8 cellular contexts compared by ENCODE assay signal in the genomic region with DNA sequence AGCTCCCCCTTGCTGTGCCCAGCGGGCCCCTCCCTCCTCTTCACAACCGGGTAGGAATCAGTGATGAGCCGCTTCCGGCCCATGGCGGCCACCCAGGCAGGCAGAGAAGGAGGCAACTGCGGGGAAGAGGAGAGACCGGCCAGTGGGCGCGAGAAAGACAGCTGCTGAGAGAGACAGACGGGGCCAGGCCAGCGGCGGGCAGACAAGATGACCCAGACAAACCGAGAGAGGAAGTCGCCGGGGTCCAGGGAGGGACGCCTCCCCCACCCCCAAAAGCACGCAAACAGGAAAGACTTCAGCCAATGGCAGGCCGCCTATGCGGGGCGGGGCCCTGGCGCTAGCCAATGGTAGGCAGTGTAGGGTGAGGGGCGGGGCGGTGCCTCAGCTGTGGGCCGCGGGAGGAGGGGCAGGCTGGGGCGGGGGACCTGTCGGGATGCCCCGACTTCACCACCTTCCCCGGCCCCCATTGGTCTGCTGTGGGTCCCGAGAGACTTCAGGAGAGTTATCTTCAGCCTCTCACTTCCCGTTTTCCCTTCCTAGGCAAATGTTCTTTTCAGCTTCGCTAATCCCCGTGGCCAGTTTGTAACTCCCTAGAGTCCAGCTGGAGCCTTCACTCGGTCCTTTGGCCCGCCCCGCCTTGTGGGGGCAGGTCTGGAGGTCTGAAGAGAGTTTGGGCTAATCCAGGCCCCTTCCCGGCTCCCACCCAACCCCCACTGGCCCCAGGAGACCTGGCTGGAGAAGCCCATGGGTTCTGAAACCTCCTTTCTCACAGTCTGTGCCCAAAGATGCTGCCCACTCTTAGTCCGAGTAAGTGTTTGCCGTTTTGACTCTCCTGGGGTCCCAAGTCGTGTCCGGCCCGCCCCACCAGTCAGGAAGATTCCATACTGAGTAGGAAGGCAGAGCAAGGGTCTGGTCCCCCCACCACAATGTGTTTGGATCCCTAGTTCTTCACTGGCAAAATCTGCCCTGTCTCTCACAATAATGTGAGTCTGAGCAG. TPM values are rescaled to one million over a fixed set of nuclear protein-coding genes. Genes with fewer than 3 reads are reported as not detected.
A peak's percentile ranks its signal among the peaks of the same experiment; 100 is the strongest.
DNase-seq lines count a peak whose midpoint lies in the region; ATAC-seq and TF ChIP-seq lines count a peak whose summit lies in the region.

A gene (minus strand): TSS at position 230 of the 997 bp plus-strand sequence. CDS start 147 bp downstream, at position 83.

- H3K4me3 Mint-ChIP-seq in progenitor cell of endocrine pancreas (ENCODE audit: low read depth) = peak within 1 kb of the TSS; percentile 90

- intact Hi-C loops in T-helper 1 cell treated with Interleukin-12 subunit alpha and Interleukin-12 subunit beta and Interleukin-4 antibody, amounts not matched to agents 30 ng/mL and 1 ng/mL, for 36 hours (cut with micrococcal nuclease) = loop anchor here (1.0 kb wide), 11 partner anchors 18 to 452 kb away; a partner anchor contains a TSS
- intact Hi-C loops in left cardiac atrium (cut with DNase I) (no loop called here), upper lobe of right lung (cut with DNase I) (loop anchor here (5.0 kb wide), 1 partner anchor 34 kb away; no protein-coding TSS in a partner anchor)

- peak within 1 kb of the TSS; percentile 99 for H3K27ac ChIP-seq in upper lobe of right lung

- TF ChIP-seq CTCF in progenitor cell of endocrine pancreas (IDR thresholded peaks at IDR 0.05; ENCODE audit: unreplicated experiment) (no peak), upper lobe of right lung (IDR thresholded peaks at IDR 0.05) (no peak)

- peak within 1 kb of the TSS; percentile 97 for H3K27ac Mint-ChIP-seq in progenitor cell of endocrine pancreas

- ATAC-seq in GM18498 (IDR thresholded peaks at IDR 0.05; ENCODE audit: unreplicated experiment) (peak; percentile 82), HG02885 (IDR thresholded peaks at IDR 0.05; ENCODE audit: poor library complexity, unreplicated experiment) (peak; percentile 83), left cardiac atrium (peak; percentile 90 to 93), upper lobe of right lung (peak; percentile 91)

- H3K4me1 ChIP-seq in upper lobe of right lung = peaks cover 62% of the 10 kb centered on the region

- H3K36me3 ChIP-seq in upper lobe of right lung = no peaks in the 10 kb centered on the region

- H3K9me3 Mint-ChIP-seq in progenitor cell of endocrine pancreas (ENCODE audit: low read depth) = no peaks in the 10 kb centered on the region

- H3K36me3 Mint-ChIP-seq in progenitor cell of endocrine pancreas (ENCODE audit: insufficient read depth) = no peaks in the 10 kb centered on the region

- H3K27me3 Mint-ChIP-seq in progenitor cell of endocrine pancreas = peaks cover 4% of the 10 kb centered on the region

- H3K9me3 ChIP-seq in upper lobe of right lung = no peaks in the 10 kb centered on the region

- DNase-seq in NCI-H1694 (lab: John Stamatoyannopoulos, UW) = peak; percentile 72
- DNase-seq in amniotic epithelial cell (ENCODE audit: low read depth) = peak; percentile 94
- DNase-seq in left cardiac atrium = peak; percentile 99
- DNase-seq in progenitor cell of endocrine pancreas (ENCODE audit: low spot score, unreplicated experiment) = peak; percentile 89
- DNase-seq in upper lobe of right lung = peak; percentile 100

- H3K4me1 Mint-ChIP-seq in progenitor cell of endocrine pancreas (ENCODE audit: low read depth) = peaks cover 25% of the 10 kb centered on the region

- H3K27me3 ChIP-seq in upper lobe of right lung = no peaks in the 10 kb centered on the region

- H3K4me3 ChIP-seq in upper lobe of right lung = peak within 1 kb of the TSS; percentile 84

RNA-seq across cellular contexts. Expression of the gene that starts here (rescaled TPM):
- total RNA-seq in T-helper 1 cell treated with Interleukin-12 subunit alpha and Interleukin-12 subunit beta and Interleukin-4 antibody, amounts not matched to agents 30 ng/mL and 1 ng/mL, for 36 hours = 58.8 and 62.1 TPM in 2 replicates
- total RNA-seq in left cardiac atrium (10 to 100 TPM; 54.5 to 59.3 TPM), progenitor cell of endocrine pancreas (19.8 and 21.1 TPM in 2 replicates), upper lobe of right lung (69.3 TPM)

Comparison
In these comparisons a context has a peak if more than half of its experiments do, and no peak if none do; other contexts are left out.
1. Peak in every context shown above with its lines: DNase-seq, ATAC-seq, H3K4me3 ChIP-seq and H3K27ac ChIP-seq.
2. intact Hi-C loops: an anchor here in T-helper 1 cell treated with Interleukin-12 subunit alpha and Interleukin-12 subunit beta and Interleukin-4 antibody, amounts not matched to agents 30 ng/mL and 1 ng/mL, for 36 hours (1.0 kb wide) and upper lobe of right lung (5.0 kb wide); none called in left cardiac atrium.